In genomic region chr13:34257980-34258379, GRCh38 we compare ENCODE assay signal across 22 cellular contexts.
DNase-seq lines count a peak whose midpoint lies in the region; ATAC-seq and TF ChIP-seq lines count a peak whose summit lies in the region.
"Had no signal": no experiment of that assay in that cellular context is flagged by ENCODE, and none has a peak within 500 bp of the region (broad histone marks: within the 10 kb centered on the region; RNA-seq: fewer than 3 reads in every experiment).

No MANE protein-coding gene starts in this region.

- H3K9me2 ChIP-seq in OCI-LY7 (ENCODE audit: insufficient read depth, low read length) = no peaks in the 10 kb centered on the region; the same call in 1 of the 2 replicates

- H3K4me1 Mint-ChIP-seq in memory B cell = peaks cover 12% of the 10 kb centered on the region
- H3K4me1 Mint-ChIP-seq in activated T-helper 1 cell treated with anti-CD3 and anti-CD28 coated beads, Interleukin-12 subunit alpha, Interleukin-12 subunit beta, Interleukin-2, Interleukin-4 antibody, amounts not matched to agents 30 ng/mL and 10 ng/mL and 1 ng/mL, durations not matched to agents 14 hours and 24 hours and 36 hours (ENCODE audit: low read depth) = no peaks in the 10 kb centered on the region

- no peak overlapping the region for H2AFZ ChIP-seq in OCI-LY7 (ENCODE audit: low read length)
- H2AFZ ChIP-seq: GM23338 had no signal

- peaks cover 3% of the 10 kb centered on the region for H3K27me3 Mint-ChIP-seq in memory B cell
- H3K27me3 Mint-ChIP-seq in activated T-helper 1 cell treated with anti-CD3 and anti-CD28 coated beads, Interleukin-12 subunit alpha, Interleukin-12 subunit beta, Interleukin-2, Interleukin-4 antibody, amounts not matched to agents 30 ng/mL and 10 ng/mL and 1 ng/mL, durations not matched to agents 14 hours and 24 hours and 36 hours (ENCODE audit: insufficient read depth) = no peaks in the 10 kb centered on the region
- H3K27me3 Mint-ChIP-seq: effector memory CD8-positive, alpha-beta T cell had no signal

- no peaks in the 10 kb centered on the region for H3K36me3 ChIP-seq in BLaER1
- H3K36me3 ChIP-seq in OCI-LY7 (ENCODE audit: insufficient read depth, low read length) = no peaks in the 10 kb centered on the region
- H3K36me3 ChIP-seq: suprapubic skin had no signal

- peak overlapping the region; percentile 75 for H3K4me2 ChIP-seq in BLaER1
- no peak overlapping the region for H3K4me2 ChIP-seq in OCI-LY7 (ENCODE audit: low read length)
- H3K4me2 ChIP-seq: GM23338 had no signal

- no peaks in the 10 kb centered on the region for H3K79me2 ChIP-seq in OCI-LY7 (ENCODE audit: insufficient read depth, low read depth, low read length)

- in situ Hi-C loops in KBM-7 (cut with MboI; ENCODE audit: low pct_unique_long_range_greater_than_20kb, low sequenced_read_pairs) = no loop called here

- BruUV-seq in OCI-LY7 (replicated peaks; lab: Mats Ljungman, UMichigan) = no TSS peak

- no peaks in the 10 kb centered on the region for H4K20me1 ChIP-seq in BLaER1
- H4K20me1 ChIP-seq in OCI-LY7 (ENCODE audit: insufficient read depth, low read length) = no peaks in the 10 kb centered on the region

- DNase-seq in KBM-7 = peak; percentile 91
- DNase-seq in OCI-LY7 (ENCODE audit: low spot score) = peak; percentile 20
- DNase-seq in memory B cell (ENCODE audit: low spot score in 2 of 2) = no peak
- no peak for DNase-seq in stimulated activated CD4-positive, alpha-beta T cell treated with anti-CD3 and anti-CD28 coated beads, Interleukin-2, amount 100 ng/mL, for 24 hours
- DNase-seq in NK-92 treated with Interleukin-12 subunit alpha and Interleukin-12 subunit beta, amount 100 ng/mL, for 24 hours (lab: John Stamatoyannopoulos, UW) = no peak
- DNase-seq in activated T-helper 1 cell treated with anti-CD3 and anti-CD28 coated beads, Interleukin-12 subunit alpha, Interleukin-12 subunit beta, Interleukin-2, Interleukin-4 antibody, amounts not matched to agents 30 ng/mL and 10 ng/mL and 1 ng/mL, durations not matched to agents 14 hours and 24 hours and 36 hours (ENCODE audit: low spot score) = no peak
- DNase-seq: activated CD4-positive, alpha-beta T cell treated with anti-CD3 and anti-CD28 coated beads for 48 hours; activated CD8-positive, alpha-beta memory T cell treated with anti-CD3 and anti-CD28 coated beads, Interleukin-2, amount 50 U/mL, for 48 hours; activated naive CD4-positive, alpha-beta T cell treated with Interleukin-2 at 50 U/mL for 16 hours; anterior cingulate cortex; effector memory CD8-positive, alpha-beta T cell; IMR-90; mucosa of descending colon; NCI-H1105 treated with DMSO at 0.1 percent for 48 hours; NCI-H2227 treated with DMSO at 0.1 percent for 48 hours; SHP77 treated with DMSO at 0.1 percent for 48 hours; stimulated activated CD4-positive, alpha-beta T cell treated with anti-CD3 and anti-CD28 coated beads, Interleukin-4, amount 100 ng/mL, for 24 hours; T-helper 9 cell had no signal

- H3K27me3 ChIP-seq in BLaER1 = no peaks in the 10 kb centered on the region
- H3K27me3 ChIP-seq: suprapubic skin had no signal

- H3K9me3 Mint-ChIP-seq in memory B cell = peaks cover 5% of the 10 kb centered on the region
- H3K9me3 Mint-ChIP-seq in activated T-helper 1 cell treated with anti-CD3 and anti-CD28 coated beads, Interleukin-12 subunit alpha, Interleukin-12 subunit beta, Interleukin-2, Interleukin-4 antibody, amounts not matched to agents 30 ng/mL and 10 ng/mL and 1 ng/mL, durations not matched to agents 14 hours and 24 hours and 36 hours = peaks cover 23% of the 10 kb centered on the region

- POLR2A ChIA-PET in OCI-LY7 (lab: Charles Lee) = no interaction called here

- H3K4me1 ChIP-seq in BLaER1 (peaks cover 42% of the 10 kb centered on the region), OCI-LY7 (ENCODE audit: insufficient read depth, low read length, poor library complexity, severe bottlenecking) (peaks cover 5% of the 10 kb centered on the region)
- H3K4me1 ChIP-seq: suprapubic skin had no signal

- no peaks in the 10 kb centered on the region for H3K36me3 Mint-ChIP-seq in memory B cell
- H3K36me3 Mint-ChIP-seq in activated T-helper 1 cell treated with anti-CD3 and anti-CD28 coated beads, Interleukin-12 subunit alpha, Interleukin-12 subunit beta, Interleukin-2, Interleukin-4 antibody, amounts not matched to agents 30 ng/mL and 10 ng/mL and 1 ng/mL, durations not matched to agents 14 hours and 24 hours and 36 hours (ENCODE audit: low read depth) = no peaks in the 10 kb centered on the region

- intact Hi-C loops in OCI-LY7 (cut with micrococcal nuclease; ENCODE audit: unreplicated experiment) = no loop called here
- intact Hi-C loops in activated T-helper 1 cell treated with anti-CD3 and anti-CD28 coated beads, Interleukin-12 subunit alpha, Interleukin-12 subunit beta, Interleukin-2, Interleukin-4 antibody, amounts not matched to agents 30 ng/mL and 10 ng/mL and 1 ng/mL, durations not matched to agents 14 hours and 24 hours and 36 hours (cut with micrococcal nuclease) = no loop called here

- H3K27ac ChIP-seq in BLaER1 (peak overlapping the region; percentile 61), OCI-LY7 (ENCODE audit: low read depth, low read length, poor library complexity, severe bottlenecking) (no peak overlapping the region)
- H3K27ac ChIP-seq: suprapubic skin had no signal

- ATAC-seq in memory B cell (ENCODE audit: low read depth) (peak; percentile 39), GM21723 (IDR thresholded peaks at IDR 0.05; ENCODE audit: unreplicated experiment) (no peak)
- ATAC-seq: effector memory CD8-positive, alpha-beta T cell; GM23338; mucosa of descending colon had no signal

- H3K9me3 ChIP-seq in BLaER1 (peaks cover 17% of the 10 kb centered on the region), OCI-LY7 (ENCODE audit: low read length) (no peaks in the 10 kb centered on the region)
- H3K9me3 ChIP-seq: mucosa of descending colon, suprapubic skin had no signal

- CTCF ChIA-PET in OCI-LY7 (lab: Charles Lee; ENCODE audit: unreplicated experiment) = no interaction called here

- peak overlapping the region; percentile 6; the same call in 1 of the 2 replicates for H3K9ac ChIP-seq in BLaER1

- H3K4me3 ChIP-seq in BLaER1 = no peak overlapping the region
- no peak overlapping the region for H3K4me3 ChIP-seq in OCI-LY7 (ENCODE audit: low read depth, low read length, poor library complexity, severe bottlenecking)
- H3K4me3 ChIP-seq: GM23338, mucosa of descending colon, suprapubic skin had no signal

- no peak for TF ChIP-seq CTCF in OCI-LY7 (conservative IDR thresholded peaks at IDR 0.05; ENCODE audit: low read length)

- H3K4me3 Mint-ChIP-seq in memory B cell = no peak overlapping the region
- H3K4me3 Mint-ChIP-seq in activated T-helper 1 cell treated with anti-CD3 and anti-CD28 coated beads, Interleukin-12 subunit alpha, Interleukin-12 subunit beta, Interleukin-2, Interleukin-4 antibody, amounts not matched to agents 30 ng/mL and 10 ng/mL and 1 ng/mL, durations not matched to agents 14 hours and 24 hours and 36 hours = no peak overlapping the region
- H3K4me3 Mint-ChIP-seq: effector memory CD8-positive, alpha-beta T cell; GM23338 had no signal

- H3K27ac Mint-ChIP-seq in memory B cell = no peak overlapping the region
- H3K27ac Mint-ChIP-seq in activated T-helper 1 cell treated with anti-CD3 and anti-CD28 coated beads, Interleukin-12 subunit alpha, Interleukin-12 subunit beta, Interleukin-2, Interleukin-4 antibody, amounts not matched to agents 30 ng/mL and 10 ng/mL and 1 ng/mL, durations not matched to agents 14 hours and 24 hours and 36 hours = no peak overlapping the region
- H3K27ac Mint-ChIP-seq: effector memory CD8-positive, alpha-beta T cell; GM23338 had no signal

Comparison
In these comparisons a context has a peak if more than half of its experiments do, and no peak if none do; other contexts are left out.
1. DNase-seq: peak in KBM-7 (single experiment) and OCI-LY7 (single experiment); none in memory B cell (0 of 2), stimulated activated CD4-positive, alpha-beta T cell treated with anti-CD3 and anti-CD28 coated beads, Interleukin-2, amount 100 ng/mL, for 24 hours (0 of 2), NK-92 treated with Interleukin-12 subunit alpha and Interleukin-12 subunit beta, amount 100 ng/mL, for 24 hours (single experiment) and activated T-helper 1 cell treated with anti-CD3 and anti-CD28 coated beads, Interleukin-12 subunit alpha, Interleukin-12 subunit beta, Interleukin-2, Interleukin-4 antibody, amounts not matched to agents 30 ng/mL and 10 ng/mL and 1 ng/mL, durations not matched to agents 14 hours and 24 hours and 36 hours (single experiment).